ENCODE assay signal across 1 cellular context in the genomic region with DNA sequence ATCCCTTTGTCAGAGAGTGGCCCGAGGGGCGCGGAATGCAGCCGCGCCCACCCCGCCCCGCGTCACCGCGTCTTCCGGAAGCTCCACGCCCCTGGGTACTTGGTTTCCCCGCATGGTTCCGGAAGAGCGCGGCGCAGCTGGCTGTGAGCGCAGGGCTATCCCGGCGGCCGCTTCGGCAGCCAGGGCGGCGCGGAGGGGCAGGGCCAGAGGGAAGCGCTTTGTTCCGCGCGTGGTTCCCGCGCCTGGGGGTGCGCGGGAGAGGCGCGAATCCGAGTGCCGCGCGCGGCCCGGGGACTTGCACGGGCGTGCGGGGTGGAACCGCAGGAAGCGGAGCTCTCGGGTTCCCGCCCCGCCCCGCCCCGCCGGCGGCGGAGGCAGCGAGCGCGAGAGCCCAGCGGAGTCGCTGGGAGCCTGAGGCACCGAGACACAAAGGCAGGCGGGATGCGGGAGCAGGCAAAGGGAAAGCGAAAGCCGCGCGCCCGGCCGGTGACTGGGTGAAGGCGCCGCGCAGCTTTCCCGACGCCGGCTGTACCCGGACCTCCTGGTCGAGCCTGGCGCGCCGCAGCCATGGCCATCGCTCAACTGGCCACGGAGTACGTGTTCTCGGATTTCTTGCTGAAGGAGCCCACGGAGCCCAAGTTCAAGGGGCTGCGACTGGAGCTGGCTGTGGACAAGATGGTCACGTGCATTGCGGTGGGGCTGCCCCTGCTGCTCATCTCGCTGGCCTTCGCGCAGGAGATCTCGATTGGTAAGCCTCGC.
TF ChIP-seq lines count a peak whose summit lies in the region.

A gene with protein sequence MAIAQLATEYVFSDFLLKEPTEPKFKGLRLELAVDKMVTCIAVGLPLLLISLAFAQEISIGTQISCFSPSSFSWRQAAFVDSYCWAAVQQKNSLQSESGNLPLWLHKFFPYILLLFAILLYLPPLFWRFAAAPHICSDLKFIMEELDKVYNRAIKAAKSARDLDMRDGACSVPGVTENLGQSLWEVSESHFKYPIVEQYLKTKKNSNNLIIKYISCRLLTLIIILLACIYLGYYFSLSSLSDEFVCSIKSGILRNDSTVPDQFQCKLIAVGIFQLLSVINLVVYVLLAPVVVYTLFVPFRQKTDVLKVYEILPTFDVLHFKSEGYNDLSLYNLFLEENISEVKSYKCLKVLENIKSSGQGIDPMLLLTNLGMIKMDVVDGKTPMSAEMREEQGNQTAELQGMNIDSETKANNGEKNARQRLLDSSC (plus strand): TSS at position 96 of the 759 bp plus-strand sequence. CDS start 472 bp downstream, at position 568.

TF ChIP-seq in K562, 482 proteins besides CTCF, POLR2A, EP300 and RAD21 (continued from another document and continues in another):
- TF ChIP-seq, protein P1, sequence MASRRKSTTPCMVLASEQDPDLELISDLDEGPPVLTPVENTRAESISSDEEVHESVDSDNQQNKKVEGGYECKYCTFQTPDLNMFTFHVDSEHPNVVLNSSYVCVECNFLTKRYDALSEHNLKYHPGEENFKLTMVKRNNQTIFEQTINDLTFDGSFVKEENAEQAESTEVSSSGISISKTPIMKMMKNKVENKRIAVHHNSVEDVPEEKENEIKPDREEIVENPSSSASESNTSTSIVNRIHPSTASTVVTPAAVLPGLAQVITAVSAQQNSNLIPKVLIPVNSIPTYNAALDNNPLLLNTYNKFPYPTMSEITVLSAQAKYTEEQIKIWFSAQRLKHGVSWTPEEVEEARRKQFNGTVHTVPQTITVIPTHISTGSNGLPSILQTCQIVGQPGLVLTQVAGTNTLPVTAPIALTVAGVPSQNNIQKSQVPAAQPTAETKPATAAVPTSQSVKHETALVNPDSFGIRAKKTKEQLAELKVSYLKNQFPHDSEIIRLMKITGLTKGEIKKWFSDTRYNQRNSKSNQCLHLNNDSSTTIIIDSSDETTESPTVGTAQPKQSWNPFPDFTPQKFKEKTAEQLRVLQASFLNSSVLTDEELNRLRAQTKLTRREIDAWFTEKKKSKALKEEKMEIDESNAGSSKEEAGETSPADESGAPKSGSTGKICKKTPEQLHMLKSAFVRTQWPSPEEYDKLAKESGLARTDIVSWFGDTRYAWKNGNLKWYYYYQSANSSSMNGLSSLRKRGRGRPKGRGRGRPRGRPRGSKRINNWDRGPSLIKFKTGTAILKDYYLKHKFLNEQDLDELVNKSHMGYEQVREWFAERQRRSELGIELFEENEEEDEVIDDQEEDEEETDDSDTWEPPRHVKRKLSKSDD (conservative IDR thresholded peaks at IDR 0.05; ENCODE audit: low read length), result no peak
- TF ChIP-seq, protein P2, sequence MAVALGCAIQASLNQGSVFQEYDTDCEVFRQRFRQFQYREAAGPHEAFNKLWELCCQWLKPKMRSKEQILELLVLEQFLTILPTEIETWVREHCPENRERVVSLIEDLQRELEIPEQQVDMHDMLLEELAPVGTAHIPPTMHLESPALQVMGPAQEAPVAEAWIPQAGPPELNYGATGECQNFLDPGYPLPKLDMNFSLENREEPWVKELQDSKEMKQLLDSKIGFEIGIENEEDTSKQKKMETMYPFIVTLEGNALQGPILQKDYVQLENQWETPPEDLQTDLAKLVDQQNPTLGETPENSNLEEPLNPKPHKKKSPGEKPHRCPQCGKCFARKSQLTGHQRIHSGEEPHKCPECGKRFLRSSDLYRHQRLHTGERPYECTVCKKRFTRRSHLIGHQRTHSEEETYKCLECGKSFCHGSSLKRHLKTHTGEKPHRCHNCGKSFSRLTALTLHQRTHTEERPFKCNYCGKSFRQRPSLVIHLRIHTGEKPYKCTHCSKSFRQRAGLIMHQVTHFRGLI (CRISPR knock-in tag; IDR thresholded peaks at IDR 0.05), result no peak
- TF ChIP-seq ILK (tag; IDR thresholded peaks at IDR 0.05; ENCODE audit: borderline replicate concordance, low read depth) (no peak), FOSL1 (tag; conservative IDR thresholded peaks at IDR 0.05) (peak; percentile 23; the same call in 1 of the 2 replicates), LCOR (CRISPR knock-in tag; IDR thresholded peaks at IDR 0.05) (no peak), NCOA2 (IDR thresholded peaks at IDR 0.05; ENCODE audit: partially characterized antibody in 2 of 2) (no peak), ZNF212 (CRISPR knock-in tag; IDR thresholded peaks at IDR 0.05) (no peak), ZNF175 (CRISPR knock-in tag; IDR thresholded peaks at IDR 0.05; ENCODE audit: low read depth) (no peak), ZNF124 (CRISPR knock-in tag; IDR thresholded peaks at IDR 0.05) (no peak), ZNF134 (CRISPR knock-in tag; conservative IDR thresholded peaks at IDR 0.05) (no peak), MYNN (IDR thresholded peaks at IDR 0.05) (no peak), MYNN (CRISPR knock-in tag; IDR thresholded peaks at IDR 0.05) (no peak), MCM2 (IDR thresholded peaks at IDR 0.05; ENCODE audit: low read depth) (no peak), RCOR1 (IDR thresholded peaks at IDR 0.05; ENCODE audit: borderline replicate concordance in 1 of 2, low read depth in 2 of 2, low read length in 2 of 2) (no peak), HOXB6 (CRISPR knock-in tag; IDR thresholded peaks at IDR 0.05; ENCODE audit: borderline replicate concordance) (no peak), BHLHE40 (IDR thresholded peaks at IDR 0.05; ENCODE audit: low read length) (peak; percentile 94), TFAM (CRISPR knock-in tag; conservative IDR thresholded peaks at IDR 0.05) (no peak), YBX1 (IDR thresholded peaks at IDR 0.05) (no peak)
- TF ChIP-seq, protein P3, sequence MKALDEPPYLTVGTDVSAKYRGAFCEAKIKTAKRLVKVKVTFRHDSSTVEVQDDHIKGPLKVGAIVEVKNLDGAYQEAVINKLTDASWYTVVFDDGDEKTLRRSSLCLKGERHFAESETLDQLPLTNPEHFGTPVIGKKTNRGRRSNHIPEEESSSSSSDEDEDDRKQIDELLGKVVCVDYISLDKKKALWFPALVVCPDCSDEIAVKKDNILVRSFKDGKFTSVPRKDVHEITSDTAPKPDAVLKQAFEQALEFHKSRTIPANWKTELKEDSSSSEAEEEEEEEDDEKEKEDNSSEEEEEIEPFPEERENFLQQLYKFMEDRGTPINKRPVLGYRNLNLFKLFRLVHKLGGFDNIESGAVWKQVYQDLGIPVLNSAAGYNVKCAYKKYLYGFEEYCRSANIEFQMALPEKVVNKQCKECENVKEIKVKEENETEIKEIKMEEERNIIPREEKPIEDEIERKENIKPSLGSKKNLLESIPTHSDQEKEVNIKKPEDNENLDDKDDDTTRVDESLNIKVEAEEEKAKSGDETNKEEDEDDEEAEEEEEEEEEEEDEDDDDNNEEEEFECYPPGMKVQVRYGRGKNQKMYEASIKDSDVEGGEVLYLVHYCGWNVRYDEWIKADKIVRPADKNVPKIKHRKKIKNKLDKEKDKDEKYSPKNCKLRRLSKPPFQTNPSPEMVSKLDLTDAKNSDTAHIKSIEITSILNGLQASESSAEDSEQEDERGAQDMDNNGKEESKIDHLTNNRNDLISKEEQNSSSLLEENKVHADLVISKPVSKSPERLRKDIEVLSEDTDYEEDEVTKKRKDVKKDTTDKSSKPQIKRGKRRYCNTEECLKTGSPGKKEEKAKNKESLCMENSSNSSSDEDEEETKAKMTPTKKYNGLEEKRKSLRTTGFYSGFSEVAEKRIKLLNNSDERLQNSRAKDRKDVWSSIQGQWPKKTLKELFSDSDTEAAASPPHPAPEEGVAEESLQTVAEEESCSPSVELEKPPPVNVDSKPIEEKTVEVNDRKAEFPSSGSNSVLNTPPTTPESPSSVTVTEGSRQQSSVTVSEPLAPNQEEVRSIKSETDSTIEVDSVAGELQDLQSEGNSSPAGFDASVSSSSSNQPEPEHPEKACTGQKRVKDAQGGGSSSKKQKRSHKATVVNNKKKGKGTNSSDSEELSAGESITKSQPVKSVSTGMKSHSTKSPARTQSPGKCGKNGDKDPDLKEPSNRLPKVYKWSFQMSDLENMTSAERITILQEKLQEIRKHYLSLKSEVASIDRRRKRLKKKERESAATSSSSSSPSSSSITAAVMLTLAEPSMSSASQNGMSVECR (CRISPR knock-in tag; IDR thresholded peaks at IDR 0.05), result 0 out of 2 replicates have a peak, but pooled peaks have one; percentile 15
- TF ChIP-seq, protein P4, sequence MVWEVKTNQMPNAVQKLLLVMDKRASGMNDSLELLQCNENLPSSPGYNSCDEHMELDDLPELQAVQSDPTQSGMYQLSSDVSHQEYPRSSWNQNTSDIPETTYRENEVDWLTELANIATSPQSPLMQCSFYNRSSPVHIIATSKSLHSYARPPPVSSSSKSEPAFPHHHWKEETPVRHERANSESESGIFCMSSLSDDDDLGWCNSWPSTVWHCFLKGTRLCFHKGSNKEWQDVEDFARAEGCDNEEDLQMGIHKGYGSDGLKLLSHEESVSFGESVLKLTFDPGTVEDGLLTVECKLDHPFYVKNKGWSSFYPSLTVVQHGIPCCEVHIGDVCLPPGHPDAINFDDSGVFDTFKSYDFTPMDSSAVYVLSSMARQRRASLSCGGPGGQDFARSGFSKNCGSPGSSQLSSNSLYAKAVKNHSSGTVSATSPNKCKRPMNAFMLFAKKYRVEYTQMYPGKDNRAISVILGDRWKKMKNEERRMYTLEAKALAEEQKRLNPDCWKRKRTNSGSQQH (CRISPR knock-in tag; IDR thresholded peaks at IDR 0.05), result no peak
- TF ChIP-seq, protein P5, sequence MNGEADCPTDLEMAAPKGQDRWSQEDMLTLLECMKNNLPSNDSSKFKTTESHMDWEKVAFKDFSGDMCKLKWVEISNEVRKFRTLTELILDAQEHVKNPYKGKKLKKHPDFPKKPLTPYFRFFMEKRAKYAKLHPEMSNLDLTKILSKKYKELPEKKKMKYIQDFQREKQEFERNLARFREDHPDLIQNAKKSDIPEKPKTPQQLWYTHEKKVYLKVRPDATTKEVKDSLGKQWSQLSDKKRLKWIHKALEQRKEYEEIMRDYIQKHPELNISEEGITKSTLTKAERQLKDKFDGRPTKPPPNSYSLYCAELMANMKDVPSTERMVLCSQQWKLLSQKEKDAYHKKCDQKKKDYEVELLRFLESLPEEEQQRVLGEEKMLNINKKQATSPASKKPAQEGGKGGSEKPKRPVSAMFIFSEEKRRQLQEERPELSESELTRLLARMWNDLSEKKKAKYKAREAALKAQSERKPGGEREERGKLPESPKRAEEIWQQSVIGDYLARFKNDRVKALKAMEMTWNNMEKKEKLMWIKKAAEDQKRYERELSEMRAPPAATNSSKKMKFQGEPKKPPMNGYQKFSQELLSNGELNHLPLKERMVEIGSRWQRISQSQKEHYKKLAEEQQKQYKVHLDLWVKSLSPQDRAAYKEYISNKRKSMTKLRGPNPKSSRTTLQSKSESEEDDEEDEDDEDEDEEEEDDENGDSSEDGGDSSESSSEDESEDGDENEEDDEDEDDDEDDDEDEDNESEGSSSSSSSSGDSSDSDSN (IDR thresholded peaks at IDR 0.05; ENCODE audit: borderline replicate concordance in 1 of 2, low read depth in 2 of 2, low read length in 2 of 2), result peak; percentile 69 to 72; a peak in 3 of 4 replicates
- TF ChIP-seq, protein P6, sequence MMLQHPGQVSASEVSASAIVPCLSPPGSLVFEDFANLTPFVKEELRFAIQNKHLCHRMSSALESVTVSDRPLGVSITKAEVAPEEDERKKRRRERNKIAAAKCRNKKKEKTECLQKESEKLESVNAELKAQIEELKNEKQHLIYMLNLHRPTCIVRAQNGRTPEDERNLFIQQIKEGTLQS (IDR thresholded peaks at IDR 0.05), result no peak
- TF ChIP-seq, protein P6 (CRISPR knock-in tag; conservative IDR thresholded peaks at IDR 0.05), result no peak
- TF ChIP-seq, protein P7, sequence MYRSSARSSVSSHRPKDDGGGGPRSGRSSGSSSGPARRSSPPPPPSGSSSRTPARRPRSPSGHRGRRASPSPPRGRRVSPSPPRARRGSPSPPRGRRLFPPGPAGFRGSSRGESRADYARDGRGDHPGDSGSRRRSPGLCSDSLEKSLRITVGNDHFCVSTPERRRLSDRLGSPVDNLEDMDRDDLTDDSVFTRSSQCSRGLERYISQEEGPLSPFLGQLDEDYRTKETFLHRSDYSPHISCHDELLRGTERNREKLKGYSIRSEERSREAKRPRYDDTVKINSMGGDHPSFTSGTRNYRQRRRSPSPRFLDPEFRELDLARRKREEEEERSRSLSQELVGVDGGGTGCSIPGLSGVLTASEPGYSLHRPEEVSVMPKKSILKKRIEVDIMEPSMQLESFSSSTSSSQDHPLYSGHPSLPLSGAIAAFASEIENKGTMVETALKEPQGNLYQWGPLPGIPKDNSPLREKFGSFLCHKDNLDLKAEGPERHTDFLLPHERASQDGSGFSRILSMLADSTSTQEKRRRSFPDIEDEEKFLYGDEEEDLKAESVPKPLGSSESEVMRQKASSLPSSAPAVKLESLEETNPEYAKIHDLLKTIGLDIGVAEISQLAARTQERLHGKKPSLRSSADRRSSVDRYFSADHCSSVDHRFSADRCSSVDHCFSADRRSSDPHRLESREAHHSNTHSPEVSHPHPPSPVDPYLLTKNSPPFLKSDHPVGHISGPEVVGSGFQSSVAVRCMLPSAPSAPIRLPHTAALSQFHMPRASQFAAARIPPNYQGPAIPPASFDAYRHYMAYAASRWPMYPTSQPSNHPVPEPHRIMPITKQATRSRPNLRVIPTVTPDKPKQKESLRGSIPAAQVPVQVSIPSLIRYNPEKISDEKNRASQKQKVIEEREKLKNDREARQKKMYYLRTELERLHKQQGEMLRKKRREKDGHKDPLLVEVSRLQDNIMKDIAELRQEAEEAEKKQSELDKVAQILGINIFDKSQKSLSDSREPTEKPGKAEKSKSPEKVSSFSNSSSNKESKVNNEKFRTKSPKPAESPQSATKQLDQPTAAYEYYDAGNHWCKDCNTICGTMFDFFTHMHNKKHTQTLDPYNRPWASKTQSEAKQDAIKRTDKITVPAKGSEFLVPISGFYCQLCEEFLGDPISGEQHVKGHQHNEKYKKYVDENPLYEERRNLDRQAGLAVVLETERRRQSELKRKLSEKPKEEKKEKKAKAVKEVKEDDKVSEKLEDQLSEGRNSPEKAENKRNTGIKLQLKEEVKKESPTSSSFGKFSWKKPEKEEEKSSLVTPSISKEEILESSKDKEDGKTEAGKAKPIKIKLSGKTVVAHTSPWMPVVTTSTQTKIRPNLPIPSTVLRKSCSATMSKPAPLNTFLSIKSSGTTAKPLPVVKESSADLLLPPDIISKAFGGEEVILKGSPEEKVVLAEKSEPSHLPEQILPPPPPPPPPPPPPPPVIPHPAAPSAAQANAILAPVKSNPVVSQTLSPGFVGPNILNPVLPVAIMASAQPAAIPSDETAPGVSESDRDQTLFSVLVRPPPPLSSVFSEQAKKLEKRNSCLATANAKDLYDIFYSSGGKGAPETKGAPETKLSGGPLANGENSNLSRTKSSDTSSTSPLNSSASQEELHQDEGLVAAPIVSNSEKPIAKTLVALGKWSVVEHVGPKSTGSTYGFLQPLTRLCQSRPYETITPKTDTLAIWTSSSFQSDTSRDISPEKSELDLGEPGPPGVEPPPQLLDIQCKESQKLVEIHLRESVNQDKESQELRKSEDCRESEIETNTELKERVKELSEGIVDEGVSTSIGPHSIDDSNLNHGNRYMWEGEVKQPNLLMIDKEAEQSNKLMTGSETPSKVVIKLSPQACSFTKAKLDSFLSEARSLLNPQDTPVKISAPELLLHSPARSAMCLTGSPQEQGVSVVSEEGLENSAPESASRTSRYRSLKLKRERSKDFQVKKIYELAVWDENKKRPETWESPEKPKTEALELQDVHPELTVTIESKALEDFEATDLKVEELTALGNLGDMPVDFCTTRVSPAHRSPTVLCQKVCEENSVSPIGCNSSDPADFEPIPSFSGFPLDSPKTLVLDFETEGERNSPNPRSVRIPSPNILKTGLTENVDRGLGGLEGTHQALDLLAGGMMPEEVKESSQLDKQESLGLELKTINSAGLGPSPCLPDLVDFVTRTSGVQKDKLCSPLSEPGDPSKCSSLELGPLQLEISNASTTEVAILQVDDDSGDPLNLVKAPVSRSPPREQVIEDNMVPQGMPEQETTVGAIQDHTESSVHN (IDR thresholded peaks at IDR 0.05; ENCODE audit: borderline replicate concordance in 1 of 2, low read depth in 1 of 2), result no peak
